In the genomic region with DNA sequence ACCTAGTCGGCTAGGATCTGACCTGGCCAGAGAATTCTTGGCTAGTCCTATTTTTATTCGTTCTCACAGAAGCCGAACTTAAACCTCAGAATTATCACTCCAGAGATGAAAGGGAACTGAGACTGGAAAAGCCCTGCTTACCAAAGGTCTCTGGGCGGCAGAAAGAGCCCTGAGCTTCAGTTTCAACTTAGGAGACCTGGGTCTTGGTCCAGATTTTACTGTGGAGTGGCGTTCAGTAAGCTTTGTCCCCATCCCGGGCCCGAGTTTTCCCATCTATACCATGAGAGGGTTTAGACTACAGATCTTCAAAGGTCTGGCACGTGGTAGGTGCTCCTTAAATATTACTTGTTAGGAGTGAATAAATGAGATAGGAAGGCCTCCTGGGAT, we compare ENCODE assay signal across 8 cellular contexts. TPM values are rescaled to one million over a fixed set of nuclear protein-coding genes. Genes with fewer than 3 reads are reported as not detected.
DNase-seq lines count a peak whose midpoint lies in the region; ATAC-seq and TF ChIP-seq lines count a peak whose summit lies in the region.

No MANE protein-coding gene starts in this region.

- H4K20me1 ChIP-seq in osteoblast (ENCODE audit: insufficient read depth, low read length): no peaks in the 10 kb centered on the region

- TF ChIP-seq CTCF in C4-2B (conservative IDR thresholded peaks at IDR 0.05) (no peak), Panc1 (IDR thresholded peaks at IDR 0.05) (no peak), epithelial cell of esophagus (IDR thresholded peaks at IDR 0.05; ENCODE audit: insufficient read depth, low read depth, low read length, missing control alignments) (no peak), osteoblast (IDR thresholded peaks at IDR 0.05; ENCODE audit: extremely low read depth, low read depth, low read length) (no peak)

- CTCF ChIA-PET in Panc1 (lab: Charles Lee): interaction anchor here (1.4 kb wide), 1 partner anchor 62 kb away, joined by 18 read pairs; no protein-coding TSS in a partner anchor

- no peak for DNase-seq in Panc1 (ENCODE audit: low read depth, low spot score)
- DNase-seq in epithelial cell of esophagus (ENCODE audit: low read depth): no peak
- peak; percentile 6 for DNase-seq in osteoblast (ENCODE audit: insufficient read length, low spot score, missing footprints)
- no peak for DNase-seq in SHP77 treated with DMSO at 0.1 percent for 48 hours (lab: John Stamatoyannopoulos, UW)
- no peak for DNase-seq in NOMO-1 treated with DMSO at 0.1 percent for 48 hours (lab: John Stamatoyannopoulos, UW; ENCODE audit: unreplicated experiment)
- DNase-seq in NCI-H2107 treated with DMSO at 0.1 percent for 48 hours (lab: John Stamatoyannopoulos, UW; ENCODE audit: unreplicated experiment): no peak

- intact Hi-C loops in Panc1 (cut with micrococcal nuclease; ENCODE audit: unreplicated experiment): no loop called here

- POLR2A ChIA-PET in Panc1 (lab: Charles Lee): interaction anchor here (0.6 kb wide), 1 partner anchor 60 kb away, joined by 4 read pairs; no protein-coding TSS in a partner anchor

- H3K36me3 ChIP-seq in Panc1 (ENCODE audit: control insufficient read depth, insufficient read depth, low read length) (peaks cover 3% of the 10 kb centered on the region; the same call in 1 of the 2 replicates), osteoblast (ENCODE audit: insufficient read depth, low read length) (peaks cover 4% of the 10 kb centered on the region)

- TSS peak; percentile 80 for BruUV-seq in Panc1 (replicated peaks; lab: Mats Ljungman, UMichigan)

- H3K4me1 ChIP-seq in Panc1 (ENCODE audit: control insufficient read depth, insufficient read depth, low read length) (peaks cover 22% of the 10 kb centered on the region), osteoblast (ENCODE audit: insufficient read depth, low read length) (peaks cover 12% of the 10 kb centered on the region)

- H3K27ac ChIP-seq in C4-2B (peak overlapping the region; percentile 79), Panc1 (ENCODE audit: low read length) (peak overlapping the region; percentile 97), osteoblast (ENCODE audit: low read depth, low read length) (peak overlapping the region; percentile 64)

- in situ Hi-C loops in Panc1 (cut with HindIII; ENCODE audit: low pct_unique_long_range_greater_than_20kb, low sequenced_read_pairs): no loop called here

- peak overlapping the region; percentile 98 to 99 for H3K4me3 ChIP-seq in Panc1 (ENCODE audit: low read depth in 2 of 2, low read length in 2 of 2)
- H3K4me3 ChIP-seq in epithelial cell of esophagus (ENCODE audit: low read length): peak overlapping the region; percentile 73
- peak overlapping the region; percentile 94 for H3K4me3 ChIP-seq in osteoblast (ENCODE audit: insufficient read depth, low read length)

- ATAC-seq in GM21526 (IDR thresholded peaks at IDR 0.05; ENCODE audit: low FRiP score, unreplicated experiment): peak; percentile 8
- peak; percentile 6 for ATAC-seq in Panc1

- H2AFZ ChIP-seq in osteoblast (ENCODE audit: low read length): peak overlapping the region; percentile 88

- H3K9me3 ChIP-seq in Panc1 (ENCODE audit: control insufficient read depth, insufficient read depth, low read depth, low read length) (no peaks in the 10 kb centered on the region), osteoblast (ENCODE audit: low read depth, low read length) (no peaks in the 10 kb centered on the region)

- peak overlapping the region; percentile 96 for H3K4me2 ChIP-seq in osteoblast (ENCODE audit: insufficient read depth, low read length)

- H3K27me3 ChIP-seq in Panc1 (ENCODE audit: control insufficient read depth, insufficient read depth, low read length) (no peaks in the 10 kb centered on the region), osteoblast (ENCODE audit: insufficient read depth, low read length) (no peaks in the 10 kb centered on the region)

- H3K79me2 ChIP-seq in osteoblast (ENCODE audit: insufficient read depth, low read length): peaks cover 8% of the 10 kb centered on the region

RNA-seq across cellular contexts. Expression of gene NEU3, which starts 0.5 kb away (rescaled TPM):
- 29.0 TPM for total RNA-seq in Panc1 (2021; ENCODE audit: unreplicated experiment)
- 12.2 TPM for polyA plus RNA-seq in Panc1 (2012; ENCODE audit: insufficient read length)
- 6.9 and 8.3 TPM in 2 replicates for total RNA-seq in osteoblast

RNA-seq across cellular contexts. Expression of gene SPCS2, which starts 40.2 kb away (rescaled TPM):
- total RNA-seq in Panc1 (2021; ENCODE audit: unreplicated experiment): 242 TPM
- polyA plus RNA-seq in Panc1 (2012; ENCODE audit: insufficient read length): 399 TPM
- 10.9 and 43.9 TPM in 2 replicates for total RNA-seq in osteoblast

RNA-seq across cellular contexts. Expression of gene XRRA1, which starts 40.4 kb away (rescaled TPM):
- 34.1 TPM for total RNA-seq in Panc1 (2021; ENCODE audit: unreplicated experiment)
- 24.9 TPM for polyA plus RNA-seq in Panc1 (2012; ENCODE audit: insufficient read length)
- 8.0 and 9.8 TPM in 2 replicates for total RNA-seq in osteoblast
